Comparison of ENCODE assay signal across 8 cellular contexts in genomic region chr1:182143825-182144661, GRCh38.
DNase-seq lines count a peak whose midpoint lies in the region; ATAC-seq, FAIRE-seq and TF ChIP-seq lines count a peak whose summit lies in the region.

No MANE protein-coding gene starts in this region.

- POLR2A ChIA-PET in endothelial cell of umbilical vein (lab: Charles Lee): interaction anchor here (1.7 kb wide), 1 partner anchor 248 kb away, joined by 16 read pairs; the partner anchor contains the start of gene GLUL
- POLR2A ChIA-PET in activated CD4-positive, alpha-beta T cell treated with anti-CD3 and anti-CD28 coated beads, Interleukin-2, amount 10 ng/mL, durations not matched to agents 7 days and 5 days (lab: Charles Lee): interaction anchor here (1.0 kb wide), 1 partner anchor 253 kb away, joined by 3 read pairs; no protein-coding TSS in a partner anchor

- H3K27ac Mint-ChIP-seq in activated CD4-positive, alpha-beta T cell treated with anti-CD3 and anti-CD28 coated beads, Interleukin-2, amount 10 ng/mL, durations not matched to agents 7 days and 5 days: no peak overlapping the region

- no peak for TF ChIP-seq POLR2A in endothelial cell of umbilical vein (IDR thresholded peaks at IDR 0.05; ENCODE audit: low read depth, low read length)

- H3K27me3 ChIP-seq in NT2/D1 (ENCODE audit: insufficient read depth, insufficient read length): no peaks in the 10 kb centered on the region
- no peaks in the 10 kb centered on the region for H3K27me3 ChIP-seq in endothelial cell of umbilical vein (ENCODE audit: control insufficient read depth in 2 of 2, insufficient read depth in 2 of 2, low read length in 2 of 2)
- H3K27me3 ChIP-seq in muscle layer of colon (ENCODE audit: control insufficient read depth in 1 of 2, insufficient read depth in 2 of 2, low read length in 2 of 2): no peaks in the 10 kb centered on the region

- dilution Hi-C loops in endothelial cell of umbilical vein (cut with MboI; ENCODE audit: extremely low pct_ligation_motif_present, low sequenced_read_pairs): no loop called here

- H3K36me3 Mint-ChIP-seq in activated CD4-positive, alpha-beta T cell treated with anti-CD3 and anti-CD28 coated beads, Interleukin-2, amount 10 ng/mL, durations not matched to agents 7 days and 5 days (ENCODE audit: low read depth): no peaks in the 10 kb centered on the region

- H3K9me3 ChIP-seq in NT2/D1 (ENCODE audit: insufficient read depth, low read length): no peaks in the 10 kb centered on the region
- no peaks in the 10 kb centered on the region for H3K9me3 ChIP-seq in endothelial cell of umbilical vein (replicated peaks; ENCODE audit: control insufficient read depth, insufficient read depth, low read length)
- no peaks in the 10 kb centered on the region for H3K9me3 ChIP-seq in muscle layer of colon (ENCODE audit: low read length)

- CTCF ChIA-PET in endothelial cell of umbilical vein (lab: Charles Lee): interaction anchor here (0.6 to 8.1 kb wide), 25 partner anchors 9 to 665 kb away, joined by 3 to 670 read pairs (median 5); partner anchors contain the start of genes GLUL and TEDDM1
- CTCF ChIA-PET in activated CD4-positive, alpha-beta T cell treated with anti-CD3 and anti-CD28 coated beads, Interleukin-2, amount 10 ng/mL, durations not matched to agents 7 days and 5 days (lab: Charles Lee): interaction anchor here (0.6 to 6.2 kb wide), 29 partner anchors 8 to 264 kb away, joined by 3 to 57 read pairs (median 4); partner anchors contain the start of gene GLUL

- peaks cover 2% of the 10 kb centered on the region for H3K27me3 Mint-ChIP-seq in activated CD4-positive, alpha-beta T cell treated with anti-CD3 and anti-CD28 coated beads, Interleukin-2, amount 10 ng/mL, durations not matched to agents 7 days and 5 days

- no peak for TF ChIP-seq CTCF in endothelial cell of umbilical vein (IDR thresholded peaks at IDR 0.05; ENCODE audit: extremely low read depth in 1 of 2, insufficient read depth in 1 of 2, low read depth in 1 of 2, low read length in 2 of 2)

- H3K4me1 ChIP-seq in NT2/D1 (ENCODE audit: insufficient read depth, insufficient read length): peaks cover 4% of the 10 kb centered on the region
- no peaks in the 10 kb centered on the region for H3K4me1 ChIP-seq in endothelial cell of umbilical vein (ENCODE audit: control insufficient read depth, extremely low read depth, insufficient read depth, low read length)
- peaks cover 29% of the 10 kb centered on the region for H3K4me1 ChIP-seq in muscle layer of colon (ENCODE audit: insufficient read depth, low read length)

- no peak for FAIRE-seq in endothelial cell of umbilical vein (lab: Jason Lieb, UNC)

- H2AFZ ChIP-seq in endothelial cell of umbilical vein (ENCODE audit: low read depth, low read length): peak overlapping the region; percentile 14

- no peak overlapping the region for H3K27ac ChIP-seq in endothelial cell of umbilical vein (ENCODE audit: insufficient read depth, low read depth, low read length)
- peak overlapping the region; percentile 76 for H3K27ac ChIP-seq in muscle layer of colon (ENCODE audit: low read depth, low read length)

- H3K4me3 ChIP-seq in NT2/D1 (ENCODE audit: insufficient read length, low read depth) (no peak overlapping the region), endothelial cell of umbilical vein (replicated peaks in 1 of 3; ENCODE audit: insufficient read depth in 1 of 3, low read depth in 1 of 3, low read length in 3 of 3) (no peak overlapping the region), muscle layer of colon (ENCODE audit: low read depth in 1 of 2, low read length in 2 of 2) (peak overlapping the region in 1 of 2 donors; percentile 5)

- H3K36me3 ChIP-seq in NT2/D1 (ENCODE audit: insufficient read depth, insufficient read length, low read length): no peaks in the 10 kb centered on the region
- no peaks in the 10 kb centered on the region for H3K36me3 ChIP-seq in endothelial cell of umbilical vein (ENCODE audit: control insufficient read depth in 2 of 2, extremely low read depth in 1 of 2, insufficient read depth in 2 of 2, low read length in 2 of 2)
- no peaks in the 10 kb centered on the region for H3K36me3 ChIP-seq in muscle layer of colon (ENCODE audit: insufficient read depth, low read length)

- no peaks in the 10 kb centered on the region for H3K9me3 Mint-ChIP-seq in activated CD4-positive, alpha-beta T cell treated with anti-CD3 and anti-CD28 coated beads, Interleukin-2, amount 10 ng/mL, durations not matched to agents 7 days and 5 days

- H3K9ac ChIP-seq in NT2/D1 (ENCODE audit: insufficient read length, low read depth) (peak overlapping the region; percentile 47), endothelial cell of umbilical vein (replicated peaks; ENCODE audit: extremely low read depth, insufficient read depth, low read length) (no peak overlapping the region), muscle layer of colon (ENCODE audit: low read length) (peak overlapping the region; percentile 57)

- no peaks in the 10 kb centered on the region for H4K20me1 ChIP-seq in endothelial cell of umbilical vein (replicated peaks; ENCODE audit: control insufficient read depth, extremely low read depth, insufficient read depth, low read length)

- no peaks in the 10 kb centered on the region for H3K79me2 ChIP-seq in endothelial cell of umbilical vein (ENCODE audit: control insufficient read depth, insufficient read depth, low read length)

- no peak overlapping the region for H3K4me3 Mint-ChIP-seq in activated CD4-positive, alpha-beta T cell treated with anti-CD3 and anti-CD28 coated beads, Interleukin-2, amount 10 ng/mL, durations not matched to agents 7 days and 5 days

- DNase-seq in DMS153 treated with DMSO at 0.1 percent for 48 hours (lab: John Stamatoyannopoulos, UW; ENCODE audit: unreplicated experiment): peak; percentile 22
- DNase-seq in NT2/D1 (ENCODE audit: low read depth, low spot score): peak; percentile 27
- DNase-seq in endothelial cell of umbilical vein (ENCODE audit: low read depth, low spot score): peak; percentile 16
- DNase-seq in activated CD4-positive, alpha-beta T cell treated with anti-CD3 and anti-CD28 coated beads, Interleukin-2, amount 10 ng/mL, durations not matched to agents 7 days and 5 days: no peak
- no peak for DNase-seq in cerebellar nuclear complex (lab: John Stamatoyannopoulos, UW)

- H3K4me1 Mint-ChIP-seq in activated CD4-positive, alpha-beta T cell treated with anti-CD3 and anti-CD28 coated beads, Interleukin-2, amount 10 ng/mL, durations not matched to agents 7 days and 5 days: peaks cover 38% of the 10 kb centered on the region

- H3K4me2 ChIP-seq in endothelial cell of umbilical vein (ENCODE audit: insufficient read depth, low read length): no peak overlapping the region

- BruUV-seq in endothelial cell of umbilical vein (replicated peaks; lab: Mats Ljungman, UMichigan): no TSS peak

- no peaks in the 10 kb centered on the region for H3K9me1 ChIP-seq in endothelial cell of umbilical vein (replicated peaks; ENCODE audit: control insufficient read depth, extremely low read depth, insufficient read depth, low read length)

- no peak for ATAC-seq in HG03571 (IDR thresholded peaks at IDR 0.05; ENCODE audit: unreplicated experiment)
- ATAC-seq in GM21576 (IDR thresholded peaks at IDR 0.05; ENCODE audit: unreplicated experiment): no peak

- intact Hi-C loops in endothelial cell of umbilical vein (cut with micrococcal nuclease): loop anchor here (1.0 to 2.0 kb wide), 3 partner anchors 55 to 252 kb away; no protein-coding TSS in a partner anchor

TF ChIP-seq in endothelial cell of umbilical vein, 7 proteins besides CTCF, POLR2A, EP300 and RAD21:
- TF ChIP-seq MYC (IDR thresholded peaks at IDR 0.05; ENCODE audit: low read depth, low read length) (no peak), MAX (IDR thresholded peaks at IDR 0.05; ENCODE audit: insufficient read depth, insufficient read length) (no peak), FOS (IDR thresholded peaks at IDR 0.05; ENCODE audit: borderline replicate concordance, insufficient read depth, low read length) (no peak), GATA2 (IDR thresholded peaks at IDR 0.05; ENCODE audit: insufficient read depth, insufficient read length, low read depth, low read length) (no peak), POLR2AphosphoS5 (IDR thresholded peaks at IDR 0.05; ENCODE audit: insufficient read depth, low read depth, low read length) (no peak), JUN (IDR thresholded peaks at IDR 0.05; ENCODE audit: borderline replicate concordance, insufficient read depth, insufficient read length, low read depth) (no peak), EZH2 (IDR thresholded peaks at IDR 0.05; ENCODE audit: borderline replicate concordance, low read depth, low read length, severe bottlenecking) (no peak)

Comparison
In these comparisons a context has a peak if more than half of its experiments do, and no peak if none do; other contexts are left out.
1. DNase-seq: peak in DMS153 treated with DMSO at 0.1 percent for 48 hours (single experiment), NT2/D1 (single experiment) and endothelial cell of umbilical vein (single experiment); none in activated CD4-positive, alpha-beta T cell treated with anti-CD3 and anti-CD28 coated beads, Interleukin-2, amount 10 ng/mL, durations not matched to agents 7 days and 5 days (single experiment) and cerebellar nuclear complex (0 of 2).